ENCODE assay signal across 18 cellular contexts in the genomic region with DNA sequence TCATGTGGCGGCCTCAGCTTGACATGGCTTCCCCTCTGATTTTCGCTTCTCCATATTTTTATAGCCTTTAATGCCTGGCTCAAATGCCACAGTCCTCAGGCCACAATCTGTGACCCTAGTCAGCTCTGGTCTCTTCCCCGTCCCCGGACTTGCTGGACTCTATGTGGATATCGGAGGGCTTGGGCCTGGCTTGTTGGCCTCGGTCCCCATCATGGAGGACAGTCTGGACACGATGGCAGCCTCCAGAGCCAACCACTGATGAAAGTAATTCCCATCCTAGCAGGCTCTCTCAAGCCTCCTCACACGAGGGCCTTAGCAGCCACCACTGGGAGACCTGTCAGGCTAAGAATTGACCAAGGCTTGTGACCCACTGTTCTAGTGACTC.
"Had no signal": no experiment of that assay in that cellular context is flagged by ENCODE, and none has a peak within 500 bp of the region (broad histone marks: within the 10 kb centered on the region; RNA-seq: fewer than 3 reads in every experiment).

No MANE protein-coding gene starts in this region.

- H3K27me3 Mint-ChIP-seq: activated B cell treated with CpG ODN at 0.5 μM for 24 hours; naive thymus-derived CD4-positive, alpha-beta T cell; stimulated activated memory B cell treated with anti-CD40 and anti-IgM and Interleukin-4, amounts not matched to agents 10 μg/mL and 1 μg/mL and 100 μg/mL, for 72 hours; T-cell had no signal

- DNase-seq: activated B cell treated with CpG ODN at 0.5 μM for 24 hours; activated CD4-positive, alpha-beta T cell treated with anti-CD3 and anti-CD28 coated beads for 48 hours; activated naive CD4-positive, alpha-beta T cell treated with anti-CD3 and anti-CD28 coated beads for 36 hours; activated T-cell treated with anti-CD3 and anti-CD28 coated beads for 4 hours; effector CD4-positive, alpha-beta T cell; heart right ventricle; immature natural killer cell; kidney glomerular epithelial cell; left ventricle myocardium inferior; stimulated activated CD4-positive, alpha-beta T cell treated with anti-CD3 and anti-CD28 coated beads, Interleukin-4, amount 100 ng/mL, for 24 hours had no signal

- H3K27ac ChIP-seq: breast epithelium, esophagus muscularis mucosa had no signal

- H3K9me3 Mint-ChIP-seq: activated B cell treated with CpG ODN at 0.5 μM for 24 hours; activated naive CD4-positive, alpha-beta T cell treated with anti-CD3 and anti-CD28 coated beads for 36 hours; immature natural killer cell; stimulated activated memory B cell treated with anti-CD40 and anti-IgM and Interleukin-4, amounts not matched to agents 10 μg/mL and 1 μg/mL and 100 μg/mL, for 72 hours; T-cell had no signal

- H3K4me1 ChIP-seq: breast epithelium had no signal

- H3K4me3 ChIP-seq: adrenal gland, breast epithelium, esophagus muscularis mucosa, heart right ventricle, left ventricle myocardium inferior had no signal

- H3K9me3 ChIP-seq: adrenal gland, breast epithelium, esophagus muscularis mucosa, heart right ventricle, left ventricle myocardium inferior had no signal

- H3K27ac Mint-ChIP-seq: activated B cell treated with CpG ODN at 0.5 μM for 24 hours; immature natural killer cell; stimulated activated memory B cell treated with anti-CD40 and anti-IgM and Interleukin-4, amounts not matched to agents 10 μg/mL and 1 μg/mL and 100 μg/mL, for 72 hours; T-cell had no signal

- H3K4me1 Mint-ChIP-seq: activated B cell treated with CpG ODN at 0.5 μM for 24 hours; stimulated activated memory B cell treated with anti-CD40 and anti-IgM and Interleukin-4, amounts not matched to agents 10 μg/mL and 1 μg/mL and 100 μg/mL, for 72 hours had no signal

- H3K27me3 ChIP-seq: adrenal gland, breast epithelium, esophagus muscularis mucosa, heart right ventricle had no signal

- H3K4me3 Mint-ChIP-seq: activated B cell treated with CpG ODN at 0.5 μM for 24 hours; activated naive CD4-positive, alpha-beta T cell treated with anti-CD3 and anti-CD28 coated beads for 36 hours; immature natural killer cell; stimulated activated memory B cell treated with anti-CD40 and anti-IgM and Interleukin-4, amounts not matched to agents 10 μg/mL and 1 μg/mL and 100 μg/mL, for 72 hours; T-cell had no signal

- ATAC-seq: naive thymus-derived CD4-positive, alpha-beta T cell; sciatic nerve; SK-N-SH treated with all-trans-retinoic acid at 6 μM for 48 hours; stimulated activated memory B cell treated with anti-CD40 and anti-IgM and Interleukin-4, amounts not matched to agents 10 μg/mL and 1 μg/mL and 100 μg/mL, for 72 hours; T-cell had no signal
